19 cellular contexts compared by ENCODE assay signal in the genomic region with DNA sequence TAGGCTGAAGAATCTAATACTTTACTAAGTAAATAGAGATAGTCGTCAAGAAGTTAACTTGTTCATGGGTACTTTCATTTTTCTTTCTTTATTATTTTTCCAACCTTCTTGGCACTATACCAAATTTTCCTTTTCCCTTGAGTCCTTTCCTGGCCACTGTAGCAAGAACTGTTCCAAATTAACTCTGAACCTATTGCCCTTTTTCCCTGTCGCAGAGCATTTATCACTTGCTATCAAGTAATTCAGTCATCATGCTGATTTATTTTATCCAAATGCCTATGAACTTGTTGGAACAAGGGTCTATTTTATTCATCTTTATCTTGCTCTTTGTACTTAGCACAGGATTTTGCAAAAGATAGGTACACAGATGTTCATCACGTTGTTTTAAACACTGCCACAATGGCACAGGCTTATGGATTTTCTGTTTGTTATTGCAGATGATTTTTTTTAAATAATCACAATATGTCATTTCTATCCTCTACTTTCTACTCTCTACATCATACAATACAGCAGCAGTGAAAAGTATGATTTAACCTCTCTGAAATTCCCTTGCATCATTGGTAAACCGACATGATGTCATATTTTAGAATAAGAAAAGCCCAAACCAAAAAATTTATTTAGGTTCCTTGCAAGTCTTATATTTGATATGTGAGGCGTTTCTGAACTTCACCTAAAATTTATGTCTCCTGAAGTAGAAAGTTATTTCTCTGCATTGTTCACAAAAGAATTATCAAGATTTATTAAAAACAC.
DNase-seq lines count a peak whose midpoint lies in the region; ATAC-seq and TF ChIP-seq lines count a peak whose summit lies in the region.
"Had no signal": no experiment of that assay in that cellular context is flagged by ENCODE, and none has a peak within 500 bp of the region (broad histone marks: within the 10 kb centered on the region; RNA-seq: fewer than 3 reads in every experiment).

No MANE protein-coding gene starts in this region.

- DNase-seq in amniotic epithelial cell (ENCODE audit: low read depth), result peak; percentile 54
- peak; percentile 16 for DNase-seq in kidney glomerular epithelial cell (lab: John Stamatoyannopoulos, UW)
- no peak for DNase-seq in osteocyte (ENCODE audit: extremely low spot score, unreplicated experiment)
- no peak for DNase-seq in activated CD8-positive, alpha-beta memory T cell treated with anti-CD3 and anti-CD28 coated beads, Interleukin-2, amount 50 U/mL, for 48 hours
- no peak for DNase-seq in CD4-positive, alpha-beta memory T cell
- DNase-seq in CD8-positive, alpha-beta T cell, result no peak
- DNase-seq: GF-D8, NCI-H1436, NCI-H2081 treated with DMSO at 0.1 percent for 48 hours, NCI-H2227 treated with DMSO at 0.1 percent for 48 hours, NCI-H524, Right ventricle myocardium superior had no signal

- peak overlapping the region; percentile 75 for H3K27ac Mint-ChIP-seq in osteocyte (ENCODE audit: unreplicated experiment)
- no peak overlapping the region for H3K27ac Mint-ChIP-seq in CD4-positive, alpha-beta memory T cell
- no peak overlapping the region for H3K27ac Mint-ChIP-seq in CD8-positive, alpha-beta T cell

- peaks cover 5% of the 10 kb centered on the region for H3K36me3 Mint-ChIP-seq in osteocyte (ENCODE audit: unreplicated experiment)
- H3K36me3 Mint-ChIP-seq in CD4-positive, alpha-beta memory T cell, result no peaks in the 10 kb centered on the region
- no peaks in the 10 kb centered on the region for H3K36me3 Mint-ChIP-seq in CD8-positive, alpha-beta T cell

- H3K27ac ChIP-seq in ACC112 (ENCODE audit: low read depth, low read length), result peak overlapping the region; percentile 30
- no peak overlapping the region for H3K27ac ChIP-seq in CD4-positive, alpha-beta memory T cell (ENCODE audit: low read depth, low read length)
- H3K27ac ChIP-seq in CD8-positive, alpha-beta T cell (ENCODE audit: low read depth, low read length), result no peak overlapping the region
- H3K27ac ChIP-seq: BLaER1 treated with 17β-estradiol and CSF1 and Interleukin-3, amounts not matched to agents 10 nM and 100 nM had no signal

- H3K4me1 Mint-ChIP-seq in osteocyte (ENCODE audit: unreplicated experiment), result peaks cover 43% of the 10 kb centered on the region
- H3K4me1 Mint-ChIP-seq in CD4-positive, alpha-beta memory T cell, result no peaks in the 10 kb centered on the region
- no peaks in the 10 kb centered on the region for H3K4me1 Mint-ChIP-seq in CD8-positive, alpha-beta T cell (ENCODE audit: low read depth)

- ATAC-seq in CD8-positive, alpha-beta T cell, result no peak
- ATAC-seq in HG02763 (IDR thresholded peaks at IDR 0.05; ENCODE audit: unreplicated experiment), result no peak
- ATAC-seq: GM23338, HCT116, K562, Panc1 had no signal

- no peaks in the 10 kb centered on the region for H3K27me3 ChIP-seq in ACC112 (ENCODE audit: insufficient read depth, low read length)
- no peaks in the 10 kb centered on the region for H3K27me3 ChIP-seq in CD4-positive, alpha-beta memory T cell (ENCODE audit: insufficient read depth, low read length)
- no peaks in the 10 kb centered on the region for H3K27me3 ChIP-seq in CD8-positive, alpha-beta T cell (ENCODE audit: insufficient read depth, low read length)
- H3K27me3 ChIP-seq: BLaER1 treated with 17β-estradiol and CSF1 and Interleukin-3, amounts not matched to agents 10 nM and 100 nM had no signal

- H3K4me1 ChIP-seq in ACC112 (ENCODE audit: control insufficient read depth, insufficient read depth, low read length, unreplicated experiment), result peaks cover 26% of the 10 kb centered on the region
- no peaks in the 10 kb centered on the region for H3K4me1 ChIP-seq in CD4-positive, alpha-beta memory T cell (ENCODE audit: insufficient read depth, low read length)
- no peaks in the 10 kb centered on the region for H3K4me1 ChIP-seq in CD8-positive, alpha-beta T cell (ENCODE audit: insufficient read depth, low read length)
- H3K4me1 ChIP-seq: BLaER1 treated with 17β-estradiol and CSF1 and Interleukin-3, amounts not matched to agents 10 nM and 100 nM had no signal

- TF ChIP-seq CTCF in osteocyte (IDR thresholded peaks at IDR 0.05), result no peak
- no peak for TF ChIP-seq CTCF in CD8-positive, alpha-beta T cell (IDR thresholded peaks at IDR 0.05)

- POLR2A ChIA-PET in CD4-positive, alpha-beta memory T cell (lab: Charles Lee; ENCODE audit: partially characterized antibody), result no interaction called here
- POLR2A ChIA-PET in CD8-positive, alpha-beta T cell (lab: Charles Lee), result no interaction called here

- intact Hi-C loops in CD4-positive, alpha-beta memory T cell (cut with micrococcal nuclease), result no loop called here
- intact Hi-C loops in CD8-positive, alpha-beta T cell (cut with DNase I, micrococcal nuclease), result no loop called here

- H3K4me3 ChIP-seq in ACC112 (ENCODE audit: low read depth, low read length), result peak overlapping the region; percentile 60
- no peak overlapping the region for H3K4me3 ChIP-seq in CD4-positive, alpha-beta memory T cell (ENCODE audit: low read length in 2 of 2)
- no peak overlapping the region for H3K4me3 ChIP-seq in CD8-positive, alpha-beta T cell (ENCODE audit: low read depth, low read length)
- H3K4me3 ChIP-seq: BLaER1 treated with 17β-estradiol and CSF1 and Interleukin-3, amounts not matched to agents 10 nM and 100 nM; GM23338; K562 had no signal

- H3K9me3 Mint-ChIP-seq in osteocyte (ENCODE audit: unreplicated experiment), result peaks cover 13% of the 10 kb centered on the region
- peaks cover 2 to 11% (median 9%) of the 10 kb centered on the region in 8 donors for H3K9me3 Mint-ChIP-seq in CD4-positive, alpha-beta memory T cell
- H3K9me3 Mint-ChIP-seq in CD8-positive, alpha-beta T cell, result peaks cover 8% of the 10 kb centered on the region

- no peaks in the 10 kb centered on the region for H3K79me2 ChIP-seq in ACC112 (ENCODE audit: control insufficient read depth, insufficient read depth, low read length, unreplicated experiment)

- no peaks in the 10 kb centered on the region for H3K27me3 Mint-ChIP-seq in osteocyte (ENCODE audit: unreplicated experiment)
- H3K27me3 Mint-ChIP-seq in CD4-positive, alpha-beta memory T cell, result no peaks in the 10 kb centered on the region
- no peaks in the 10 kb centered on the region for H3K27me3 Mint-ChIP-seq in CD8-positive, alpha-beta T cell (ENCODE audit: low read depth)

- no peaks in the 10 kb centered on the region for H3K9me3 ChIP-seq in CD4-positive, alpha-beta memory T cell (ENCODE audit: control insufficient read depth in 1 of 2, low read length in 2 of 2)
- H3K9me3 ChIP-seq in CD8-positive, alpha-beta T cell (ENCODE audit: low read length), result no peaks in the 10 kb centered on the region

- peak overlapping the region; percentile 1 for H3K4me3 Mint-ChIP-seq in osteocyte (ENCODE audit: unreplicated experiment)
- no peak overlapping the region for H3K4me3 Mint-ChIP-seq in CD4-positive, alpha-beta memory T cell
- no peak overlapping the region for H3K4me3 Mint-ChIP-seq in CD8-positive, alpha-beta T cell
- H3K4me3 Mint-ChIP-seq: GM23338 had no signal

- H3K36me3 ChIP-seq in ACC112 (ENCODE audit: insufficient read depth, low read length), result no peaks in the 10 kb centered on the region
- H3K36me3 ChIP-seq in CD4-positive, alpha-beta memory T cell (ENCODE audit: insufficient read depth, low read length), result no peaks in the 10 kb centered on the region
- no peaks in the 10 kb centered on the region for H3K36me3 ChIP-seq in CD8-positive, alpha-beta T cell (ENCODE audit: insufficient read depth, low read length)
- H3K36me3 ChIP-seq: BLaER1 treated with 17β-estradiol and CSF1 and Interleukin-3, amounts not matched to agents 10 nM and 100 nM had no signal

- peak overlapping the region; percentile 19 for H2AFZ ChIP-seq in ACC112 (ENCODE audit: low read length, unreplicated experiment)
- H2AFZ ChIP-seq: GM23338 had no signal

- CTCF ChIA-PET in CD4-positive, alpha-beta memory T cell (lab: Charles Lee; ENCODE audit: partially characterized antibody), result no interaction called here
- CTCF ChIA-PET in CD8-positive, alpha-beta T cell (lab: Charles Lee), result no interaction called here

Comparison
In these comparisons a context has a peak if more than half of its experiments do, and no peak if none do; other contexts are left out.
1. DNase-seq: peak in amniotic epithelial cell (single experiment) and kidney glomerular epithelial cell (single experiment); none in osteocyte (single experiment), activated CD8-positive, alpha-beta memory T cell treated with anti-CD3 and anti-CD28 coated beads, Interleukin-2, amount 50 U/mL, for 48 hours (single experiment), CD4-positive, alpha-beta memory T cell (0 of 5) and CD8-positive, alpha-beta T cell (0 of 7).